Comparison of ENCODE assay signal across 8 cellular contexts in the genomic region with DNA sequence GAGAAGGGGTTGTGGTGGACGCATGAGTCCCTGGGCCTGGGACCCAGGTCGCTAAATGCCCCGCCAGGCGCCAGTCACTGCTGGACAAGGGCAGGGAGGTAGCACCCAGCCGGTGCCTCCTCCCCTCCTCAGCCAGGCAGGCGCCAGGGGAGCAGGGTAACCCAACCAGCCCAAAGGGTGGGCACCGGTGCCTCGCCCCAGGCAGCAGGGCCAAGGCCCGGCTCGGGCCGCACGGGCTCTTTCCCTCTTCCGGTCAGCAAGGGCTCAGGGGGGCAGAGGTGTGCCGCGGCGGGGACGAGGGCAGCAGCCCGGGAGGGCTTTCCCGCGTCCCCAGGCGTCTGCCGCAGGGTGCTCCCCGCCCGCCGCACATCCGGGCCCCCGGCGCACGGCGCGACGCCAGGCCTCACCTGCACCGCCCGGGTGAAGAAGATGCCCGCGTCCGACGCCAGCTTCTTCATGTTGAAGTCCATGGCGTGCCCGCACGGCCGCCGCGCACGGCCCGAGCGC. TPM values are rescaled to one million over a fixed set of nuclear protein-coding genes. Genes with fewer than 3 reads are reported as not detected.
A peak's percentile ranks its signal among the peaks of the same experiment; 100 is the strongest.
DNase-seq lines count a peak whose midpoint lies in the region; ATAC-seq and TF ChIP-seq lines count a peak whose summit lies in the region.

No MANE protein-coding gene starts in this region.

- H2AFZ ChIP-seq in Karpas-422 (ENCODE audit: low read length) = no peak overlapping the region
- H2AFZ ChIP-seq in parathyroid adenoma = peak overlapping the region; percentile 60

- H3K27me3 ChIP-seq in Karpas-422 (ENCODE audit: low read length) = no peaks in the 10 kb centered on the region
- no peaks in the 10 kb centered on the region for H3K27me3 ChIP-seq in parathyroid adenoma (ENCODE audit: control insufficient read depth, insufficient read depth, low read length)

- no peaks in the 10 kb centered on the region for H3K36me3 Mint-ChIP-seq in activated CD4-positive, alpha-beta T cell treated with anti-CD3 and anti-CD28 coated beads, Interleukin-2, amount 10 ng/mL, durations not matched to agents 7 days and 5 days (ENCODE audit: low read depth)

- peak overlapping the region; percentile 49; the same call in 1 of the 2 replicates for H3K27ac ChIP-seq in Karpas-422 (ENCODE audit: low read length)
- peak overlapping the region; percentile 92 for H3K27ac ChIP-seq in parathyroid adenoma

- peak; percentile 79 for DNase-seq in NCI-H82 (lab: John Stamatoyannopoulos, UW)
- no peak for DNase-seq in NCI-H82 treated with DMSO at 0.1 percent for 48 hours (lab: John Stamatoyannopoulos, UW; ENCODE audit: unreplicated experiment)
- DNase-seq in Karpas-422 = peak; percentile 88
- peak; percentile 74 for DNase-seq in activated CD4-positive, alpha-beta T cell treated with anti-CD3 and anti-CD28 coated beads, Interleukin-2, amount 10 ng/mL, durations not matched to agents 7 days and 5 days
- peak in 1 of 2 donors; percentile 57 for DNase-seq in foreskin fibroblast
- DNase-seq in Ammon's horn (ENCODE audit: low spot score) = no peak

- peak; percentile 43 for ATAC-seq in GM21786 (IDR thresholded peaks at IDR 0.05; ENCODE audit: unreplicated experiment)

- H3K4me3 ChIP-seq in Karpas-422 (ENCODE audit: low read length) (peak overlapping the region; percentile 94), foreskin fibroblast (ENCODE audit: low read depth in 1 of 2, low read length in 2 of 2) (peak overlapping the region; percentile 62 to 79), parathyroid adenoma (ENCODE audit: low read depth, low read length) (peak overlapping the region; percentile 69)

- H3K9ac ChIP-seq in Karpas-422 (ENCODE audit: low read length) = peak overlapping the region; percentile 81
- H3K9ac ChIP-seq in parathyroid adenoma = peak overlapping the region; percentile 67

- POLR2A ChIA-PET in activated CD4-positive, alpha-beta T cell treated with anti-CD3 and anti-CD28 coated beads, Interleukin-2, amount 10 ng/mL, durations not matched to agents 7 days and 5 days (lab: Charles Lee) = interaction anchor here (0.9 kb wide), 1 partner anchor 53 kb away, joined by 3 read pairs; no protein-coding TSS in a partner anchor

- peaks cover 33% of the 10 kb centered on the region for H3K4me1 Mint-ChIP-seq in activated CD4-positive, alpha-beta T cell treated with anti-CD3 and anti-CD28 coated beads, Interleukin-2, amount 10 ng/mL, durations not matched to agents 7 days and 5 days

- H3K27me3 Mint-ChIP-seq in activated CD4-positive, alpha-beta T cell treated with anti-CD3 and anti-CD28 coated beads, Interleukin-2, amount 10 ng/mL, durations not matched to agents 7 days and 5 days = no peaks in the 10 kb centered on the region

- H3K4me2 ChIP-seq in Karpas-422 (ENCODE audit: low read depth, low read length, poor library complexity, severe bottlenecking) = peak overlapping the region; percentile 90
- peak overlapping the region; percentile 87 for H3K4me2 ChIP-seq in parathyroid adenoma (ENCODE audit: low read length)

- no peaks in the 10 kb centered on the region for H3K9me3 ChIP-seq in Karpas-422 (ENCODE audit: low read length)
- H3K9me3 ChIP-seq in parathyroid adenoma (ENCODE audit: control insufficient read depth, low read length) = no peaks in the 10 kb centered on the region

- H3K9me3 Mint-ChIP-seq in activated CD4-positive, alpha-beta T cell treated with anti-CD3 and anti-CD28 coated beads, Interleukin-2, amount 10 ng/mL, durations not matched to agents 7 days and 5 days = no peaks in the 10 kb centered on the region

- H4K20me1 ChIP-seq in Karpas-422 (ENCODE audit: insufficient read depth, low read depth, low read length) = peaks cover 8% of the 10 kb centered on the region; the same call in 1 of the 2 replicates

- H3K9me2 ChIP-seq in Karpas-422 (replicated peaks; ENCODE audit: insufficient read depth, low read length) = no peaks in the 10 kb centered on the region

- H3K36me3 ChIP-seq in Karpas-422 (ENCODE audit: insufficient read depth, low read length) (no peaks in the 10 kb centered on the region), parathyroid adenoma (ENCODE audit: control insufficient read depth, insufficient read depth, low read length) (no peaks in the 10 kb centered on the region)

- peak overlapping the region; percentile 86 for H3K27ac Mint-ChIP-seq in activated CD4-positive, alpha-beta T cell treated with anti-CD3 and anti-CD28 coated beads, Interleukin-2, amount 10 ng/mL, durations not matched to agents 7 days and 5 days

- H3K4me1 ChIP-seq in Karpas-422 (ENCODE audit: low read length) = peaks cover 21% of the 10 kb centered on the region
- H3K4me1 ChIP-seq in parathyroid adenoma = peaks cover 8% of the 10 kb centered on the region

- peak overlapping the region; percentile 85 for H3K4me3 Mint-ChIP-seq in activated CD4-positive, alpha-beta T cell treated with anti-CD3 and anti-CD28 coated beads, Interleukin-2, amount 10 ng/mL, durations not matched to agents 7 days and 5 days

- H3K79me2 ChIP-seq in Karpas-422 (ENCODE audit: low read length) = peaks cover 47% of the 10 kb centered on the region
- H3K79me2 ChIP-seq in parathyroid adenoma = peaks cover 6% of the 10 kb centered on the region

- TF ChIP-seq CTCF in foreskin fibroblast (IDR thresholded peaks at IDR 0.05; ENCODE audit: low read depth, low read length) (no peak), parathyroid adenoma (IDR thresholded peaks at IDR 0.05) (no peak)

- CTCF ChIA-PET in activated CD4-positive, alpha-beta T cell treated with anti-CD3 and anti-CD28 coated beads, Interleukin-2, amount 10 ng/mL, durations not matched to agents 7 days and 5 days (lab: Charles Lee) = interaction anchor here (0.6 to 1.1 kb wide), 3 partner anchors 11 to 40 kb away, joined by 3 to 7 read pairs (median 3); no protein-coding TSS in a partner anchor

RNA-seq across cellular contexts. Expression of a gene that starts 0.4 kb away (rescaled TPM):
- total RNA-seq in Karpas-422 (2014; rRNA removed; shearing (Covaris generic); ENCODE audit: low replicate concordance) = 42.1 and 76.3 TPM in 2 replicates
- 100 to 1,000 TPM; 111 to 124 TPM for total RNA-seq in activated CD4-positive, alpha-beta T cell treated with anti-CD3 and anti-CD28 coated beads, Interleukin-2, amount 10 ng/mL, durations not matched to agents 7 days and 5 days

RNA-seq across cellular contexts. Expression of a gene that starts 8.7 kb away (rescaled TPM):
- 10.2 and 26.4 TPM in 2 replicates for total RNA-seq in Karpas-422 (2014; rRNA removed; shearing (Covaris generic); ENCODE audit: low replicate concordance)
- total RNA-seq in activated CD4-positive, alpha-beta T cell treated with anti-CD3 and anti-CD28 coated beads, Interleukin-2, amount 10 ng/mL, durations not matched to agents 7 days and 5 days = 10 to 100 TPM; 33.8 to 43.1 TPM

RNA-seq across cellular contexts. Expression of a gene that starts 53.2 kb away (rescaled TPM):
- total RNA-seq in Karpas-422 (2014; rRNA removed; shearing (Covaris generic); ENCODE audit: low replicate concordance) = 6.7 and 9.1 TPM in 2 replicates
- 10 to 100 TPM; 19.5 to 19.6 TPM for total RNA-seq in activated CD4-positive, alpha-beta T cell treated with anti-CD3 and anti-CD28 coated beads, Interleukin-2, amount 10 ng/mL, durations not matched to agents 7 days and 5 days

Comparison
In these comparisons a context has a peak if more than half of its experiments do, and no peak if none do; other contexts are left out.
1. DNase-seq: peak in NCI-H82 (single experiment), Karpas-422 (single experiment) and activated CD4-positive, alpha-beta T cell treated with anti-CD3 and anti-CD28 coated beads, Interleukin-2, amount 10 ng/mL, durations not matched to agents 7 days and 5 days (single experiment); none in NCI-H82 treated with DMSO at 0.1 percent for 48 hours (single experiment) and Ammon's horn (single experiment).
2. Peak in every context shown above with its lines, with median percentiles within 50 percentile points of each other: H3K4me3 ChIP-seq.